In the genomic region with DNA sequence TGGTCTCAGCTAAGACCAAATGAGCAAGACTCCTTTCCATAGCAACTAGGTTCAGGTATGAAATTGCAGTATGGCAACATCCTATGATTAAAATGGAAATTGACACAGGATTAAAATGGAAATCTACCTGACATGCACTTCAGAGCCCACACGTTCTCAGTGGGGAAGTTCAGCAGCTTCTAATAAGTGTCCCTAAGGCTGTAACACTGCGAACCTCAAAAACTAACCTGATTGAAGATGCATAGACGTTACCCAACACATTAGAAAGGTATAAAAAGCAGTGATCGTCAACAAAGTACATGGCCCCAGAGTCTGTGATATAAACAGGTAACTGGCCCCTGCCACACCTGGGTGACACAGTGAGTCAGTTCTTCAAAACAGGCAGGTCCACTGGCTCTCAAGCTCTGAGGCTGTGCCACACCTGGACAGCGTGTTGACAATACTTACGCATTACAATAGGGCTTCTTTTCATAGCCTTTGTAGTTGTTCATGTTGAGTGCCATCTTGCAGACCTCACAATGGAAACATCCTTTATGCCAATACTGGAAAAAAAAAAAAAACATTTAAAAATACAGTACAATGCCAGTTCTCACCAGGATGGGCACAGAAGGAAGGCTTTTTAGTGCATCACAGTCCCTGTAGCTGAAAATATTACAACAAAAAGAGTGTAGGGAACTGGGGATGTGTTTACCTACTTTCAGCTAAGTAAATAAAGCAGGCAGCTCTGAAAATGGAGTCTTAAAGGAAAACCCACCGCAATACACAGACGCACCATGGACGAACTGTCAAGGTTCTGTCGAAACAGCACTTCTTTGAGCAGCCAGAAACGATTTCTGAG, we compare ENCODE assay signal across 8 cellular contexts.
A peak's percentile ranks its signal among the peaks of the same experiment; 100 is the strongest.
DNase-seq lines count a peak whose midpoint lies in the region; TF ChIP-seq lines count a peak whose summit lies in the region.

No MANE protein-coding gene starts in this region.

- H3K9me3 ChIP-seq in colonic mucosa (no peaks in the 10 kb centered on the region), mucosa of stomach (ENCODE audit: control insufficient read depth, low read length) (no peaks in the 10 kb centered on the region)

- H3K9ac ChIP-seq in colonic mucosa (ENCODE audit: low read depth in 2 of 2, low read length in 2 of 2): peak overlapping the region in 1 of 2 donors; percentile 79
- peak overlapping the region; percentile 60 for H3K9ac ChIP-seq in mucosa of stomach (ENCODE audit: low read length)

- H3K27ac ChIP-seq in colonic mucosa: peak overlapping the region; percentile 66
- no peak overlapping the region for H3K27ac ChIP-seq in RWPE1

- DNase-seq in COLO668 (lab: John Stamatoyannopoulos, UW; ENCODE audit: unreplicated experiment): peak; percentile 74
- DNase-seq in NCI-H2029 (lab: John Stamatoyannopoulos, UW): peak; percentile 71
- peak; percentile 65 for DNase-seq in colonic mucosa
- DNase-seq in GM19240 (ENCODE audit: insufficient read length, low spot score): no peak
- DNase-seq in RWPE1 (ENCODE audit: low spot score): no peak
- no peak for DNase-seq in mesenteric fat pad (ENCODE audit: low spot score)
- no peak for DNase-seq in stimulated activated CD4-positive, alpha-beta T cell treated with anti-CD3 and anti-CD28 coated beads, Interleukin-15, amount 100 ng/mL, for 24 hours

- intact Hi-C loops in colonic mucosa (cut with DNase I): no loop called here

- CTCF ChIA-PET in RWPE1 (lab: Yijun Ruan, JAX): interaction anchor here (0.6 to 0.9 kb wide), 3 partner anchors 93 to 344 kb away, joined by 3 to 4 read pairs (median 3); no protein-coding TSS in a partner anchor

- POLR2A ChIA-PET in RWPE1 (lab: Yijun Ruan, JAX; ENCODE audit: low non-redundant PET): no interaction called here

- no peaks in the 10 kb centered on the region for H3K4me1 ChIP-seq in colonic mucosa
- no peaks in the 10 kb centered on the region for H3K4me1 ChIP-seq in mucosa of stomach (ENCODE audit: control insufficient read depth, insufficient read depth, low read length)

- H3K27me3 ChIP-seq in colonic mucosa (peaks cover 7% of the 10 kb centered on the region), mucosa of stomach (ENCODE audit: control insufficient read depth, insufficient read depth, low read length) (no peaks in the 10 kb centered on the region)

- H3K4me3 ChIP-seq in colonic mucosa (peak overlapping the region; percentile 58), mucosa of stomach (ENCODE audit: low read length) (peak overlapping the region; percentile 31)

- TF ChIP-seq CTCF in colonic mucosa (IDR thresholded peaks at IDR 0.05) (no peak), RWPE1 (conservative IDR thresholded peaks at IDR 0.05; ENCODE audit: low read depth) (no peak)

- H3K36me3 ChIP-seq in colonic mucosa: no peaks in the 10 kb centered on the region
- H3K36me3 ChIP-seq in mucosa of stomach (ENCODE audit: control insufficient read depth, insufficient read depth, low read length): no peaks in the 10 kb centered on the region

Comparison
In these comparisons a context has a peak if more than half of its experiments do, and no peak if none do; other contexts are left out.
1. DNase-seq: peak in COLO668 (single experiment), NCI-H2029 (single experiment) and colonic mucosa (single experiment); none in GM19240 (single experiment), RWPE1 (single experiment), mesenteric fat pad (single experiment) and stimulated activated CD4-positive, alpha-beta T cell treated with anti-CD3 and anti-CD28 coated beads, Interleukin-15, amount 100 ng/mL, for 24 hours (single experiment).